1 cellular context compared by ENCODE assay signal in the genomic region with DNA sequence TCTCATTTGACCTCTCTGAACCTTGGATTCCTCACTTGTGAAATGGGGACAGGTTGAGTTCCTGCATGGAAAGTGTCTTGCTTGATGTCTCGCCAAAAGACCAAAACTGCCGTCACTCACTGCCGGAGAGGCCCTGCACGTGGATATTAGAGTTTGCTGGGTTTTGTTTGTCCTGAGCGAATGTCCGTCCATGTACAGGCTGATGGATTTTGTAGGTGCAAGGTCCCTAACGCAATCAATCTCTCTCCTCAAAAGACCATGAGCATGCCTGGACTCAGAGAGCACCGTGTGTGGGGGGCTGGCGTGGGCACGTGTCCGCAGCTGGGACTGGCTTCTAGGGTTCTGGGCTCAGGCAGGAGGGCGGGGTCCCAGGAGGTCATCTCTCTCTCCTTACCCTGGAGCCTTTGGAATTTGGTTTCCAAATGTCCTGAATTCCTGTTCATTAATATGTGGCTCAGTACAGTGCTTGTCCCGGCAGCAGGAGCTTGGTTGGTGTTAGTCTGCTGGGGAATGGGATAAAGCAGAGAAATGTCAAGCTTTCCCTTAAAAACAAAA.
TF ChIP-seq lines count a peak whose summit lies in the region.

No MANE protein-coding gene starts in this region.

TF ChIP-seq in HepG2, 621 proteins besides CTCF, POLR2A, EP300 and RAD21 (continued from another document and continues in another):
- TF ChIP-seq STAT5B (CRISPR knock-in tag; IDR thresholded peaks at IDR 0.05) (no peak), HNRNPH1 (optimal IDR thresholded peaks at IDR 0.05; ENCODE audit: low read depth, low read length) (no peak), WIZ (CRISPR knock-in tag; IDR thresholded peaks at IDR 0.05) (no peak), RBM22 (optimal IDR thresholded peaks at IDR 0.05; ENCODE audit: low read length) (no peak), ZNF251 (CRISPR knock-in tag; IDR thresholded peaks at IDR 0.05) (no peak), FOSL2 (CRISPR knock-in tag; IDR thresholded peaks at IDR 0.05) (peak; percentile 48), ETV6 (CRISPR knock-in tag; conservative IDR thresholded peaks at IDR 0.05) (no peak), ZNF431 (CRISPR knock-in tag; IDR thresholded peaks at IDR 0.05; ENCODE audit: borderline replicate concordance, low read depth) (peak; percentile 40; the same call in 1 of the 2 replicates), DNMT1 (CRISPR knock-in tag; IDR thresholded peaks at IDR 0.05) (no peak), YEATS4 (CRISPR knock-in tag; IDR thresholded peaks at IDR 0.05; ENCODE audit: borderline replicate concordance) (no peak), SMAD3 (CRISPR knock-in tag; IDR thresholded peaks at IDR 0.05) (peak; percentile 61; the same call in 1 of the 2 replicates), PPARG (CRISPR knock-in tag; conservative IDR thresholded peaks at IDR 0.05) (peak; percentile 67), BORCS8-MEF2B (CRISPR knock-in tag; IDR thresholded peaks at IDR 0.05) (no peak; the same call in 1 of the 2 replicates), ZNF296 (CRISPR knock-in tag; conservative IDR thresholded peaks at IDR 0.05) (peak; percentile 66; the same call in 1 of the 2 replicates), KLF9 (CRISPR knock-in tag; IDR thresholded peaks at IDR 0.05; ENCODE audit: low read depth) (no peak), KDM5A (IDR thresholded peaks at IDR 0.05; ENCODE audit: borderline replicate concordance, low read length) (no peak), ZNF460 (CRISPR knock-in tag; IDR thresholded peaks at IDR 0.05; ENCODE audit: borderline replicate concordance) (no peak), ZNF800 (CRISPR knock-in tag; IDR thresholded peaks at IDR 0.05) (no peak), SMAD9 (CRISPR knock-in tag; IDR thresholded peaks at IDR 0.05) (no peak), CHD4 (IDR thresholded peaks at IDR 0.05; ENCODE audit: borderline replicate concordance, low read length) (no peak), HMGXB4 (CRISPR knock-in tag; IDR thresholded peaks at IDR 0.05; ENCODE audit: borderline replicate concordance in 1 of 2, low read depth in 1 of 2) (peak in 1 of 2 experiments; percentile 40; a peak in 1 of 4 replicates), KLF6 (CRISPR knock-in tag; IDR thresholded peaks at IDR 0.05) (no peak), FOXC1 (CRISPR knock-in tag; IDR thresholded peaks at IDR 0.05; ENCODE audit: borderline replicate concordance) (no peak), ZFP36L2 (CRISPR knock-in tag; IDR thresholded peaks at IDR 0.05) (no peak), ZSCAN9 (CRISPR knock-in tag; IDR thresholded peaks at IDR 0.05; ENCODE audit: borderline replicate concordance) (no peak), NR2F2 (IDR thresholded peaks at IDR 0.05; ENCODE audit: borderline replicate concordance, low read depth) (peak; percentile 59; the same call in 1 of the 2 replicates), ZNF670 (CRISPR knock-in tag; IDR thresholded peaks at IDR 0.05; ENCODE audit: borderline replicate concordance) (no peak), IRF1 (CRISPR knock-in tag; IDR thresholded peaks at IDR 0.05; ENCODE audit: low read depth) (no peak), FOXO1 (CRISPR knock-in tag; IDR thresholded peaks at IDR 0.05) (no peak), HNRNPLL (IDR thresholded peaks at IDR 0.05; ENCODE audit: low read depth, low read length, poor library complexity, severe bottlenecking) (no peak), THYN1 (CRISPR knock-in tag; IDR thresholded peaks at IDR 0.05; ENCODE audit: borderline replicate concordance, low read depth) (no peak), NCOA1 (CRISPR knock-in tag; IDR thresholded peaks at IDR 0.05) (no peak), IKZF5 (CRISPR knock-in tag; IDR thresholded peaks at IDR 0.05) (peak; percentile 72), GATAD1 (CRISPR knock-in tag; IDR thresholded peaks at IDR 0.05) (no peak), ELF3 (CRISPR knock-in tag; IDR thresholded peaks at IDR 0.05) (0 out of 2 replicates have a peak, but pooled peaks have one; percentile 14), ATF5 (CRISPR knock-in tag; IDR thresholded peaks at IDR 0.05; ENCODE audit: low read depth) (0 out of 2 replicates have a peak, but pooled peaks have one; percentile 30), PHF21A (CRISPR knock-in tag; IDR thresholded peaks at IDR 0.05) (peak; percentile 78), RXRB (CRISPR knock-in tag; IDR thresholded peaks at IDR 0.05; ENCODE audit: borderline replicate concordance) (peak; percentile 78; the same call in 1 of the 2 replicates), HOXA5 (CRISPR knock-in tag; IDR thresholded peaks at IDR 0.05) (peak; percentile 51; the same call in 1 of the 2 replicates)
- TF ChIP-seq, protein P1, sequence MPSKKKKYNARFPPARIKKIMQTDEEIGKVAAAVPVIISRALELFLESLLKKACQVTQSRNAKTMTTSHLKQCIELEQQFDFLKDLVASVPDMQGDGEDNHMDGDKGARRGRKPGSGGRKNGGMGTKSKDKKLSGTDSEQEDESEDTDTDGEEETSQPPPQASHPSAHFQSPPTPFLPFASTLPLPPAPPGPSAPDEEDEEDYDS (CRISPR knock-in tag; IDR thresholded peaks at IDR 0.05) = no peak; the same call in 1 of the 2 replicates
- TF ChIP-seq, protein P2, sequence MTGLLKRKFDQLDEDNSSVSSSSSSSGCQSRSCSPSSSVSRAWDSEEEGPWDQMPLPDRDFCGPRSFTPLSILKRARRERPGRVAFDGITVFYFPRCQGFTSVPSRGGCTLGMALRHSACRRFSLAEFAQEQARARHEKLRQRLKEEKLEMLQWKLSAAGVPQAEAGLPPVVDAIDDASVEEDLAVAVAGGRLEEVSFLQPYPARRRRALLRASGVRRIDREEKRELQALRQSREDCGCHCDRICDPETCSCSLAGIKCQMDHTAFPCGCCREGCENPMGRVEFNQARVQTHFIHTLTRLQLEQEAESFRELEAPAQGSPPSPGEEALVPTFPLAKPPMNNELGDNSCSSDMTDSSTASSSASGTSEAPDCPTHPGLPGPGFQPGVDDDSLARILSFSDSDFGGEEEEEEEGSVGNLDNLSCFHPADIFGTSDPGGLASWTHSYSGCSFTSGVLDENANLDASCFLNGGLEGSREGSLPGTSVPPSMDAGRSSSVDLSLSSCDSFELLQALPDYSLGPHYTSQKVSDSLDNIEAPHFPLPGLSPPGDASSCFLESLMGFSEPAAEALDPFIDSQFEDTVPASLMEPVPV (CRISPR knock-in tag; IDR thresholded peaks at IDR 0.05) = 0 out of 2 replicates have a peak, but pooled peaks have one; percentile 10
- TF ChIP-seq, protein P3, sequence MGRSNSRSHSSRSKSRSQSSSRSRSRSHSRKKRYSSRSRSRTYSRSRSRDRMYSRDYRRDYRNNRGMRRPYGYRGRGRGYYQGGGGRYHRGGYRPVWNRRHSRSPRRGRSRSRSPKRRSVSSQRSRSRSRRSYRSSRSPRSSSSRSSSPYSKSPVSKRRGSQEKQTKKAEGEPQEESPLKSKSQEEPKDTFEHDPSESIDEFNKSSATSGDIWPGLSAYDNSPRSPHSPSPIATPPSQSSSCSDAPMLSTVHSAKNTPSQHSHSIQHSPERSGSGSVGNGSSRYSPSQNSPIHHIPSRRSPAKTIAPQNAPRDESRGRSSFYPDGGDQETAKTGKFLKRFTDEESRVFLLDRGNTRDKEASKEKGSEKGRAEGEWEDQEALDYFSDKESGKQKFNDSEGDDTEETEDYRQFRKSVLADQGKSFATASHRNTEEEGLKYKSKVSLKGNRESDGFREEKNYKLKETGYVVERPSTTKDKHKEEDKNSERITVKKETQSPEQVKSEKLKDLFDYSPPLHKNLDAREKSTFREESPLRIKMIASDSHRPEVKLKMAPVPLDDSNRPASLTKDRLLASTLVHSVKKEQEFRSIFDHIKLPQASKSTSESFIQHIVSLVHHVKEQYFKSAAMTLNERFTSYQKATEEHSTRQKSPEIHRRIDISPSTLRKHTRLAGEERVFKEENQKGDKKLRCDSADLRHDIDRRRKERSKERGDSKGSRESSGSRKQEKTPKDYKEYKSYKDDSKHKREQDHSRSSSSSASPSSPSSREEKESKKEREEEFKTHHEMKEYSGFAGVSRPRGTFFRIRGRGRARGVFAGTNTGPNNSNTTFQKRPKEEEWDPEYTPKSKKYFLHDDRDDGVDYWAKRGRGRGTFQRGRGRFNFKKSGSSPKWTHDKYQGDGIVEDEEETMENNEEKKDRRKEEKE (IDR thresholded peaks at IDR 0.05) = no peak
- TF ChIP-seq, protein P4, sequence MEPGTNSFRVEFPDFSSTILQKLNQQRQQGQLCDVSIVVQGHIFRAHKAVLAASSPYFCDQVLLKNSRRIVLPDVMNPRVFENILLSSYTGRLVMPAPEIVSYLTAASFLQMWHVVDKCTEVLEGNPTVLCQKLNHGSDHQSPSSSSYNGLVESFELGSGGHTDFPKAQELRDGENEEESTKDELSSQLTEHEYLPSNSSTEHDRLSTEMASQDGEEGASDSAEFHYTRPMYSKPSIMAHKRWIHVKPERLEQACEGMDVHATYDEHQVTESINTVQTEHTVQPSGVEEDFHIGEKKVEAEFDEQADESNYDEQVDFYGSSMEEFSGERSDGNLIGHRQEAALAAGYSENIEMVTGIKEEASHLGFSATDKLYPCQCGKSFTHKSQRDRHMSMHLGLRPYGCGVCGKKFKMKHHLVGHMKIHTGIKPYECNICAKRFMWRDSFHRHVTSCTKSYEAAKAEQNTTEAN (CRISPR knock-in tag; conservative IDR thresholded peaks at IDR 0.05) = no peak
- TF ChIP-seq, protein P5, sequence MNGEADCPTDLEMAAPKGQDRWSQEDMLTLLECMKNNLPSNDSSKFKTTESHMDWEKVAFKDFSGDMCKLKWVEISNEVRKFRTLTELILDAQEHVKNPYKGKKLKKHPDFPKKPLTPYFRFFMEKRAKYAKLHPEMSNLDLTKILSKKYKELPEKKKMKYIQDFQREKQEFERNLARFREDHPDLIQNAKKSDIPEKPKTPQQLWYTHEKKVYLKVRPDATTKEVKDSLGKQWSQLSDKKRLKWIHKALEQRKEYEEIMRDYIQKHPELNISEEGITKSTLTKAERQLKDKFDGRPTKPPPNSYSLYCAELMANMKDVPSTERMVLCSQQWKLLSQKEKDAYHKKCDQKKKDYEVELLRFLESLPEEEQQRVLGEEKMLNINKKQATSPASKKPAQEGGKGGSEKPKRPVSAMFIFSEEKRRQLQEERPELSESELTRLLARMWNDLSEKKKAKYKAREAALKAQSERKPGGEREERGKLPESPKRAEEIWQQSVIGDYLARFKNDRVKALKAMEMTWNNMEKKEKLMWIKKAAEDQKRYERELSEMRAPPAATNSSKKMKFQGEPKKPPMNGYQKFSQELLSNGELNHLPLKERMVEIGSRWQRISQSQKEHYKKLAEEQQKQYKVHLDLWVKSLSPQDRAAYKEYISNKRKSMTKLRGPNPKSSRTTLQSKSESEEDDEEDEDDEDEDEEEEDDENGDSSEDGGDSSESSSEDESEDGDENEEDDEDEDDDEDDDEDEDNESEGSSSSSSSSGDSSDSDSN (CRISPR knock-in tag; IDR thresholded peaks at IDR 0.05) = peak; percentile 52
- TF ChIP-seq, protein P6, sequence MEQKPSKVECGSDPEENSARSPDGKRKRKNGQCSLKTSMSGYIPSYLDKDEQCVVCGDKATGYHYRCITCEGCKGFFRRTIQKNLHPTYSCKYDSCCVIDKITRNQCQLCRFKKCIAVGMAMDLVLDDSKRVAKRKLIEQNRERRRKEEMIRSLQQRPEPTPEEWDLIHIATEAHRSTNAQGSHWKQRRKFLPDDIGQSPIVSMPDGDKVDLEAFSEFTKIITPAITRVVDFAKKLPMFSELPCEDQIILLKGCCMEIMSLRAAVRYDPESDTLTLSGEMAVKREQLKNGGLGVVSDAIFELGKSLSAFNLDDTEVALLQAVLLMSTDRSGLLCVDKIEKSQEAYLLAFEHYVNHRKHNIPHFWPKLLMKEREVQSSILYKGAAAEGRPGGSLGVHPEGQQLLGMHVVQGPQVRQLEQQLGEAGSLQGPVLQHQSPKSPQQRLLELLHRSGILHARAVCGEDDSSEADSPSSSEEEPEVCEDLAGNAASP (CRISPR knock-in tag; IDR thresholded peaks at IDR 0.05; ENCODE audit: borderline replicate concordance) = peak; percentile 41; the same call in 1 of the 2 replicates
